ENCODE assay signal across 8 cellular contexts in genomic region chr2:124024491-124025348, GRCh38. TPM values are rescaled to one million over a fixed set of nuclear protein-coding genes. Genes with fewer than 3 reads are reported as not detected.
DNase-seq lines count a peak whose midpoint lies in the region; ATAC-seq, FAIRE-seq and TF ChIP-seq lines count a peak whose summit lies in the region.

TSS of gene CNTNAP5 (plus strand) at chr2:124025287. CDS start at chr2:124025651, 364 bp downstream.

- peaks cover 18% of the 10 kb centered on the region for H3K4me1 Mint-ChIP-seq in progenitor cell of endocrine pancreas (ENCODE audit: low read depth)

- intact Hi-C loops in left cardiac atrium (cut with DNase I) = loop anchor here in 1 of 2 donors (10.0 kb wide), 1 partner anchor 780 kb away; no protein-coding TSS in a partner anchor

- H3K27me3 Mint-ChIP-seq in progenitor cell of endocrine pancreas = peaks cover 64% of the 10 kb centered on the region

- H3K4me3 ChIP-seq in HUES48 (ENCODE audit: low read depth, low read length) (peak within 1 kb of the TSS; percentile 80), WERI-Rb-1 (ENCODE audit: low read depth, low read length) (peak within 1 kb of the TSS; percentile 56)

- no peaks in the 10 kb centered on the region for H3K36me3 ChIP-seq in HUES48 (ENCODE audit: control insufficient read depth, insufficient read depth, low read length)
- H3K36me3 ChIP-seq in WERI-Rb-1 = no peaks in the 10 kb centered on the region

- H3K9me3 ChIP-seq in HUES48 (ENCODE audit: control insufficient read depth, insufficient read depth, low read length) = no peaks in the 10 kb centered on the region
- H3K9me3 ChIP-seq in WERI-Rb-1 (ENCODE audit: severe bottlenecking) = no peaks in the 10 kb centered on the region

- peak within 1 kb of the TSS; percentile 74 for H3K4me3 Mint-ChIP-seq in progenitor cell of endocrine pancreas (ENCODE audit: low read depth)

- FAIRE-seq in HTR-8/SVneo (lab: Jason Lieb, UNC) = no peak

- no peak within 1 kb of the TSS for H3K27ac ChIP-seq in HUES48 (ENCODE audit: low read depth, low read length)
- H3K27ac ChIP-seq in WERI-Rb-1 = no peak within 1 kb of the TSS

- peak; percentile 67 for DNase-seq in COLO829 (ENCODE audit: low spot score)
- DNase-seq in WERI-Rb-1 = peak; percentile 73
- peak; percentile 51 for DNase-seq in left cardiac atrium
- DNase-seq in progenitor cell of endocrine pancreas (ENCODE audit: low spot score, unreplicated experiment) = peak; percentile 79
- DNase-seq in HTR-8/SVneo (ENCODE audit: insufficient read length, low spot score) = no peak

- H3K27me3 ChIP-seq in HUES48 (ENCODE audit: control insufficient read depth, insufficient read depth, low read length) = peaks cover 50% of the 10 kb centered on the region
- peaks cover 16% of the 10 kb centered on the region for H3K27me3 ChIP-seq in WERI-Rb-1 (ENCODE audit: insufficient read depth, low read depth, severe bottlenecking)

- peaks cover 13% of the 10 kb centered on the region; the same call in 1 of the 2 replicates for H3K4me1 ChIP-seq in HUES48 (ENCODE audit: control insufficient read depth, insufficient read depth, low read length)

- no peaks in the 10 kb centered on the region for H3K36me3 Mint-ChIP-seq in progenitor cell of endocrine pancreas (ENCODE audit: insufficient read depth)

- H3K9me3 Mint-ChIP-seq in progenitor cell of endocrine pancreas (ENCODE audit: low read depth) = no peaks in the 10 kb centered on the region

- ATAC-seq in left cardiac atrium (peak; percentile 72 to 82), HG02588 (IDR thresholded peaks at IDR 0.05; ENCODE audit: unreplicated experiment) (no peak), GM19328 (IDR thresholded peaks at IDR 0.05; ENCODE audit: unreplicated experiment) (no peak)

- no peak for TF ChIP-seq CTCF in WERI-Rb-1 (IDR thresholded peaks at IDR 0.05; ENCODE audit: low read depth, low read length)
- no peak for TF ChIP-seq CTCF in progenitor cell of endocrine pancreas (IDR thresholded peaks at IDR 0.05; ENCODE audit: unreplicated experiment)

- peak within 1 kb of the TSS; percentile 39; the same call in 1 of the 2 replicates for H3K9ac ChIP-seq in HUES48 (ENCODE audit: low read depth, low read length)

- no peak within 1 kb of the TSS for H3K27ac Mint-ChIP-seq in progenitor cell of endocrine pancreas

RNA-seq across cellular contexts. Expression of gene CNTNAP5, which starts in this region (rescaled TPM):
- not detected for total RNA-seq in left cardiac atrium
- 5.3 and 8.9 TPM in 2 replicates for total RNA-seq in progenitor cell of endocrine pancreas

Comparison
In these comparisons a context has a peak if more than half of its experiments do, and no peak if none do; other contexts are left out.
1. Peak in DNase-seq and ATAC-seq in left cardiac atrium; RNA of the gene not detected or under 1 TPM.